Comparison of ENCODE assay signal across 1 cellular context in the genomic region with DNA sequence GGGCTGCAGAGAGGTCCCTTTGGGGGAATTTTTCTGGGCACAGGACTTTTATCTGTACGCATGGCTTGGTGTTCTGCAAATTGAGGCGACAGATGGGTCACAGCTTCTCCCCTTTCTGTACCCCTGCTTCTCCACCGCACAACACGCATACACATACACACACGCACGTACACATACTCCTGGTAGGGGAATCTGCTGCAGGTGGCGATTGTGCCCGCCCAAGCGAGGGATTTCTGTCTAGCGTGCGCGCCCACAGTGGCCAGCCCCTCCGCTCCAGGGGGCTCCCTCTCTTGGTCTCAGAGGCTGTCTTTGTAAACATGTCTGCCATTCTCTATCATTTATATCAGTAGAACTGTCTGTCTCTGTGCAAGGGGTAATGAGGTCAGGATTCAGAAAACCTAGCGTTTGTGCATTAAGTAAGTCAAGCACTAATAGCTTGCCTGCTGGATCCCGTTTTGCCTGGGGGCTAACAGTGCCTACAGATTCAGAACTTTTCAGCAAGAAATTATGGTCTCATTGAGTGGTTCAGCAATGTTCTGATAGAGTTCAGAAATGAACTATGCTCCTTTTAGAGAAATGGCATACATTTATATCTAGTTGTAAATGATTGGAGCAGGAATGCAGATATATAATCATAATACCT.
A peak's percentile ranks its signal among the peaks of the same experiment; 100 is the strongest.
TF ChIP-seq lines count a peak whose summit lies in the region.

No MANE protein-coding gene starts in this region.

TF ChIP-seq in HEK293, 187 proteins besides CTCF, POLR2A, EP300 and RAD21 (continued from another document):
- TF ChIP-seq, protein P1, sequence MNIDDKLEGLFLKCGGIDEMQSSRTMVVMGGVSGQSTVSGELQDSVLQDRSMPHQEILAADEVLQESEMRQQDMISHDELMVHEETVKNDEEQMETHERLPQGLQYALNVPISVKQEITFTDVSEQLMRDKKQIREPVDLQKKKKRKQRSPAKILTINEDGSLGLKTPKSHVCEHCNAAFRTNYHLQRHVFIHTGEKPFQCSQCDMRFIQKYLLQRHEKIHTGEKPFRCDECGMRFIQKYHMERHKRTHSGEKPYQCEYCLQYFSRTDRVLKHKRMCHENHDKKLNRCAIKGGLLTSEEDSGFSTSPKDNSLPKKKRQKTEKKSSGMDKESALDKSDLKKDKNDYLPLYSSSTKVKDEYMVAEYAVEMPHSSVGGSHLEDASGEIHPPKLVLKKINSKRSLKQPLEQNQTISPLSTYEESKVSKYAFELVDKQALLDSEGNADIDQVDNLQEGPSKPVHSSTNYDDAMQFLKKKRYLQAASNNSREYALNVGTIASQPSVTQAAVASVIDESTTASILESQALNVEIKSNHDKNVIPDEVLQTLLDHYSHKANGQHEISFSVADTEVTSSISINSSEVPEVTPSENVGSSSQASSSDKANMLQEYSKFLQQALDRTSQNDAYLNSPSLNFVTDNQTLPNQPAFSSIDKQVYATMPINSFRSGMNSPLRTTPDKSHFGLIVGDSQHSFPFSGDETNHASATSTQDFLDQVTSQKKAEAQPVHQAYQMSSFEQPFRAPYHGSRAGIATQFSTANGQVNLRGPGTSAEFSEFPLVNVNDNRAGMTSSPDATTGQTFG (tag by site-specific recombination; IDR thresholded peaks at IDR 0.05; ENCODE audit: borderline replicate concordance): no peak
- TF ChIP-seq ZNF24 (tag by site-specific recombination; IDR thresholded peaks at IDR 0.05) (no peak), ZNF23 (tag by site-specific recombination; IDR thresholded peaks at IDR 0.05; ENCODE audit: borderline replicate concordance) (no peak), HOXC10 (CRISPR knock-in tag; IDR thresholded peaks at IDR 0.05) (no peak), SP3 (tag by site-specific recombination; IDR thresholded peaks at IDR 0.05) (0 out of 2 replicates have a peak, but pooled peaks have one; percentile 3), RBAK (tag by site-specific recombination; IDR thresholded peaks at IDR 0.05) (no peak), ZNF394 (tag by site-specific recombination; IDR thresholded peaks at IDR 0.05; ENCODE audit: borderline replicate concordance) (peak; percentile 57; the same call in 1 of the 2 replicates), ZNF747 (tag by site-specific recombination; IDR thresholded peaks at IDR 0.05) (no peak), ZNF19 (tag by site-specific recombination; IDR thresholded peaks at IDR 0.05; ENCODE audit: low read depth) (no peak)
- TF ChIP-seq, protein P2, sequence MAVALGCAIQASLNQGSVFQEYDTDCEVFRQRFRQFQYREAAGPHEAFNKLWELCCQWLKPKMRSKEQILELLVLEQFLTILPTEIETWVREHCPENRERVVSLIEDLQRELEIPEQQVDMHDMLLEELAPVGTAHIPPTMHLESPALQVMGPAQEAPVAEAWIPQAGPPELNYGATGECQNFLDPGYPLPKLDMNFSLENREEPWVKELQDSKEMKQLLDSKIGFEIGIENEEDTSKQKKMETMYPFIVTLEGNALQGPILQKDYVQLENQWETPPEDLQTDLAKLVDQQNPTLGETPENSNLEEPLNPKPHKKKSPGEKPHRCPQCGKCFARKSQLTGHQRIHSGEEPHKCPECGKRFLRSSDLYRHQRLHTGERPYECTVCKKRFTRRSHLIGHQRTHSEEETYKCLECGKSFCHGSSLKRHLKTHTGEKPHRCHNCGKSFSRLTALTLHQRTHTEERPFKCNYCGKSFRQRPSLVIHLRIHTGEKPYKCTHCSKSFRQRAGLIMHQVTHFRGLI (tag by site-specific recombination; IDR thresholded peaks at IDR 0.05): no peak
